25 cellular contexts compared by ENCODE assay signal in genomic region chr15:33207646-33208045, GRCh38.
"Had no signal": no experiment of that assay in that cellular context is flagged by ENCODE, and none has a peak within 500 bp of the region (broad histone marks: within the 10 kb centered on the region; RNA-seq: fewer than 3 reads in every experiment).

No MANE protein-coding gene starts in this region.

- H3K27ac ChIP-seq: stomach, suprapubic skin, testis, thoracic aorta, thyroid gland, tibial artery, tibial nerve, transverse colon, upper lobe of left lung, upper lobe of right lung, uterus, vagina had no signal

- DNase-seq: stimulated activated CD4-positive, alpha-beta T cell treated with anti-CD3 and anti-CD28 coated beads, Interleukin-2, amount 100 ng/mL, for 48 hours; stimulated activated CD4-positive, alpha-beta T cell treated with anti-CD3 and anti-CD28 coated beads, Interleukin-4, amount 100 ng/mL, for 1 hour; stimulated activated CD4-positive, alpha-beta T cell treated with anti-CD3 and anti-CD28 coated beads, Interleukin-4, amount 100 ng/mL, for 24 hours; stimulated activated CD4-positive, alpha-beta T cell treated with anti-CD3 and anti-CD28 coated beads, Interleukin-4, amount 100 ng/mL, for 4 hours; stimulated activated CD8-positive, alpha-beta memory T cell treated with anti-CD3 and anti-CD28 coated beads, Interleukin-4, amount 100 ng/mL, for 48 hours; stimulated activated naive B cell treated with anti-CD40 and anti-IgM and Interleukin-4, amounts not matched to agents 10 μg/mL and 1 μg/mL and 100 μg/mL, for 72 hours; stimulated activated naive CD4-positive, alpha-beta T cell; stimulated activated naive CD4-positive, alpha-beta T cell treated with Interleukin-2 at 50 U/mL for 16 hours; stimulated activated naive CD8-positive, alpha-beta T cell treated with anti-CD3 and anti-CD28 coated beads, Interleukin-15, amount 100 ng/mL, for 72 hours; stimulated activated naive CD8-positive, alpha-beta T cell treated with anti-CD3 and anti-CD28 coated beads, Interleukin-15, Interleukin-2, amounts not matched to agents 100 U/mL and 50 U/mL, for 24 hours; stomach; substantia nigra; testis; thyroid gland; tibial artery; transverse colon; upper lobe of left lung; upper lobe of right lung; uterus had no signal

- ATAC-seq: stimulated activated effector memory CD8-positive, alpha-beta T cell treated with anti-CD3 and anti-CD28 coated beads, Interleukin-12 subunit alpha, Interleukin-12 subunit beta, amount 100 ng/mL, for 72 hours; stimulated activated memory B cell treated with anti-CD40 and anti-IgM and Interleukin-4, amounts not matched to agents 10 μg/mL and 1 μg/mL and 100 μg/mL, for 72 hours; stimulated activated naive B cell treated with anti-CD40 and anti-IgM and Interleukin-4, amounts not matched to agents 10 μg/mL and 1 μg/mL and 100 μg/mL, for 72 hours; stimulated activated naive CD8-positive, alpha-beta T cell treated with anti-CD3 and anti-CD28 coated beads, Interleukin-15, amount 100 ng/mL, for 72 hours; stimulated activated naive CD8-positive, alpha-beta T cell treated with anti-CD3 and anti-CD28 coated beads, Interleukin-15, Interleukin-2, amounts not matched to agents 100 U/mL and 50 U/mL, for 24 hours; upper lobe of right lung had no signal

- H3K4me1 ChIP-seq: stomach, suprapubic skin, testis, thyroid gland, tibial artery, tibial nerve, transverse colon, upper lobe of left lung, upper lobe of right lung, uterus, vagina had no signal

- H3K36me3 ChIP-seq: stomach, suprapubic skin, thoracic aorta, thyroid gland, tibial artery, tibial nerve, transverse colon, upper lobe of left lung, upper lobe of right lung, uterus, vagina had no signal

- H3K9me3 ChIP-seq: stomach, suprapubic skin, testis, thoracic aorta, thyroid gland, tibial artery, tibial nerve, transverse colon, upper lobe of left lung, upper lobe of right lung, uterus, vagina had no signal

- H3K27me3 ChIP-seq: stomach, suprapubic skin, testis, thyroid gland, tibial artery, tibial nerve, transverse colon, upper lobe of left lung, upper lobe of right lung, uterus, vagina had no signal

- H3K4me3 ChIP-seq: stomach, suprapubic skin, testis, thoracic aorta, thyroid gland, tibial artery, tibial nerve, transverse colon, upper lobe of left lung, upper lobe of right lung, uterus, vagina had no signal
